ENCODE assay signal across 8 cellular contexts in the genomic region with DNA sequence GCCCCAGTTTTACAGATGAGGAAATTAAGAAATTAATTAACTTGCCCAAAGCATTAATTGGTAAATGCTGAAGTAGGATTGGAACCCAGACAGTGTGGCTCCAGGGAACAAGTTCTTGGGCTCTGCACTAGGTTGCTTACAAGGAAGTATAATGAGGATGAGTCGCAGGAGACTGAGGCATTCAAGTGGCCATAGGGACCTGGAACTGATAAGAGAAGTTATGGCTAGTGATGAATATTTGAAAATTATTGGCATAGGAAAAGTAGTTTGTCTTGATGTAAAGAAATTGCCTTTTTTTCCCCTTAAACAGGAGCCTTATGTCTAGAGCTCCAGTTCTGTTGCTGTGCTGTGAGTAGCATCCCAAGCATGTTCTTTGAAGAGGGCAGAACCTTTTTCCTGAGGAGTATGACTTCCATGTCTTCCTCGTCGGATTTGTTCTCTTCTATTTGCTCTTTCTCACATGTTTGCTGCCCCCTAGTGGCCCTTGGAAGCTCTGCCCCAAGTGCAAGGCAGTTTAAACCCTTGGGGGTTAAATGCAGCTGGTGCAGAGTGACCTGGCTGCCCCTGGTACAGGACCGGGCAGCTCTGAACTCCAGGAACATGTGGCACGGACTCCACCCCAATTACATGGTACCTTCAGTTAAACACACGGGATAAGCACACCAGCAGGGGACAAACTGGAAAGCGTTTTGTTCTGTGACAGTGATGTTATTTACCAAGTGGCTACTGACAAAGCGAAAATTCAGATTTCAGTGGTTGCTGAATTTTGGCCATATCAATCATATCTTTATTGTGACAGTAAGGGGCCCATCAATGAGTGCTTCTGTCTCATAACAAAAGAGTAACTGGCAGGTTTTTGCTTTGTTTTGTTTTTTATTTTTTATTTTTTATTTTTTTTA.
A peak's percentile ranks its signal among the peaks of the same experiment; 100 is the strongest.
DNase-seq lines count a peak whose midpoint lies in the region; ATAC-seq and TF ChIP-seq lines count a peak whose summit lies in the region.

No MANE protein-coding gene starts in this region.

- ATAC-seq in T-cell (replicated peaks in 1 of 4), result peak in 1 of 4 experiments; percentile 45
- peak; percentile 62 for ATAC-seq in sciatic nerve
- ATAC-seq in GM18519 (IDR thresholded peaks at IDR 0.05; ENCODE audit: low FRiP score, unreplicated experiment), result no peak

- CTCF ChIA-PET in T-cell (lab: Charles Lee), result interaction anchor here (0.7 to 1.2 kb wide), 2 partner anchors 9 to 320 kb away, joined by 3 read pairs; no protein-coding TSS in a partner anchor

- TF ChIP-seq POLR2A in adrenal gland (IDR thresholded peaks at IDR 0.05), result no peak

- intact Hi-C loops in adrenal gland (cut with DNase I), result loop anchor here (5.0 kb wide), 1 partner anchor 319 kb away; no protein-coding TSS in a partner anchor
- intact Hi-C loops in sciatic nerve (cut with DNase I), result no loop called here

- H3K27ac ChIP-seq in adrenal gland (no peak overlapping the region), right atrium auricular region (no peak overlapping the region)

- H3K9me3 Mint-ChIP-seq in T-cell, result no peaks in the 10 kb centered on the region

- DNase-seq in Daoy (ENCODE audit: low read depth), result peak; percentile 88
- peak; percentile 76 for DNase-seq in H7
- DNase-seq in NCI-H1105 (lab: John Stamatoyannopoulos, UW), result peak; percentile 69
- peak in 33 of 34 experiments; percentile 1 to 55 (median 33) for DNase-seq in T-cell
- peak; percentile 67 to 87 (median 74) for DNase-seq in adrenal gland
- peak; percentile 62 for DNase-seq in right atrium auricular region (ENCODE audit: low spot score)
- peak; percentile 80 for DNase-seq in sciatic nerve (ENCODE audit: low spot score)

- H3K27me3 Mint-ChIP-seq in T-cell, result peaks cover 14 to 17% of the 10 kb centered on the region in 2 donors

- H3K4me1 ChIP-seq in adrenal gland (replicated peaks in 1 of 2) (no peaks in the 10 kb centered on the region), right atrium auricular region (no peaks in the 10 kb centered on the region)

- H3K27ac Mint-ChIP-seq in T-cell, result no peak overlapping the region

- TF ChIP-seq CTCF in adrenal gland (IDR thresholded peaks at IDR 0.05), result peak; percentile 71 to 95 (median 84)
- peak; percentile 82 to 95 for TF ChIP-seq CTCF in right atrium auricular region (IDR thresholded peaks at IDR 0.05)

- no peaks in the 10 kb centered on the region for H3K9me3 ChIP-seq in adrenal gland (replicated peaks in 1 of 3)
- no peaks in the 10 kb centered on the region for H3K9me3 ChIP-seq in right atrium auricular region

- H3K36me3 ChIP-seq in H7 (replicated peaks; ENCODE audit: control insufficient read depth, insufficient read depth, low read length), result no peaks in the 10 kb centered on the region
- H3K36me3 ChIP-seq in adrenal gland (replicated peaks in 1 of 2), result no peaks in the 10 kb centered on the region
- no peaks in the 10 kb centered on the region for H3K36me3 ChIP-seq in right atrium auricular region

- H3K4me3 ChIP-seq in H7 (ENCODE audit: insufficient read depth, low read depth, low read length) (no peak overlapping the region), adrenal gland (no peak overlapping the region), right atrium auricular region (no peak overlapping the region)

- POLR2A ChIA-PET in T-cell (lab: Charles Lee), result no interaction called here

- no peak overlapping the region for H3K4me3 Mint-ChIP-seq in T-cell

- whole genome bisulfite sequencing in adrenal gland, 4 donors, result 27 to 36% (median 28%) methylated on average over 6 to 8 of the region's 8 CpGs

- no peaks in the 10 kb centered on the region for H3K36me3 Mint-ChIP-seq in T-cell

- no peaks in the 10 kb centered on the region for H3K4me1 Mint-ChIP-seq in T-cell

- H3K27me3 ChIP-seq in H7 (ENCODE audit: control insufficient read depth, insufficient read depth, low read length), result no peaks in the 10 kb centered on the region
- H3K27me3 ChIP-seq in adrenal gland, result peaks cover 6% of the 10 kb centered on the region
- H3K27me3 ChIP-seq in right atrium auricular region, result no peaks in the 10 kb centered on the region

Comparison
In these comparisons a context has a peak if more than half of its experiments do, and no peak if none do; other contexts are left out.
1. DNase-seq: peak in every context shown above with its lines; median percentile 88 in Daoy; 80 in sciatic nerve; 76 in H7; 74 in adrenal gland; 69 in NCI-H1105; 62 in right atrium auricular region; 33 in T-cell.